Comparison of ENCODE assay signal across 10 cellular contexts in the genomic region with DNA sequence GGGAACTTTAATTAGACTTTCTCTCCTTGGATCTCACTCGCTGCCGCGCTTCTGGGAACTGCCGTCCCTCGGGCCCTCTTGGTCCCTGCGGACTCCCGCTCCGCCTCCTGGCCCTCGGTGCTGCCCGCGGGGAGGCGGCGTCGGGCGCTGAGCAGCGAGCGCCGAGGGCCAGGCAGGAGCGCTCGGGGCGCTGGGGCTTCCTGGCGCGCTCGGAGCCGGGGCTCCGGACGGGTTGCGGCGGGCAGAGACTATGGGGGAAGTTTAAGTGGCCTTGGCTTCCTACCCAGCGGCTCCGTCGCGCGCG. TPM values are rescaled to one million over a fixed set of nuclear protein-coding genes. Genes with fewer than 3 reads are reported as not detected.
DNase-seq lines count a peak whose midpoint lies in the region; ATAC-seq, FAIRE-seq and TF ChIP-seq lines count a peak whose summit lies in the region.
"Had no signal": no experiment of that assay in that cellular context is flagged by ENCODE, and none has a peak within 500 bp of the region (broad histone marks: within the 10 kb centered on the region; RNA-seq: fewer than 3 reads in every experiment).

No MANE protein-coding gene starts in this region.

- peaks cover 84% of the 10 kb centered on the region for H3K27me3 ChIP-seq in HUES6 (ENCODE audit: control insufficient read depth, insufficient read depth, low read length)

- no peaks in the 10 kb centered on the region for H3K36me3 Mint-ChIP-seq in endothelial cell (ENCODE audit: low read depth, unreplicated experiment)
- no peaks in the 10 kb centered on the region for H3K36me3 Mint-ChIP-seq in nephron (ENCODE audit: low read depth)
- H3K36me3 Mint-ChIP-seq: CD14-positive monocyte had no signal

- H3K9me3 Mint-ChIP-seq in endothelial cell (ENCODE audit: unreplicated experiment) = no peaks in the 10 kb centered on the region
- H3K9me3 Mint-ChIP-seq in nephron = no peaks in the 10 kb centered on the region

- ATAC-seq in A549 = peak in 1 of 2 experiments; percentile 52; a peak in 3 of 6 replicates
- no peak for ATAC-seq in HG02610 (IDR thresholded peaks at IDR 0.05; ENCODE audit: unreplicated experiment)
- ATAC-seq in HG02973 (IDR thresholded peaks at IDR 0.05; ENCODE audit: unreplicated experiment) = no peak

- H3K9me3 ChIP-seq in A549 (no peaks in the 10 kb centered on the region), HUES6 (ENCODE audit: control insufficient read depth, insufficient read depth, low read depth, low read length) (no peaks in the 10 kb centered on the region)

- CTCF ChIA-PET in A549 (lab: Yijun Ruan, JAX) = interaction anchor here (1.9 kb wide), 1 partner anchor 156 kb away, joined by 5 read pairs; no protein-coding TSS in a partner anchor

- H3K4me1 ChIP-seq in A549 (peaks cover 13% of the 10 kb centered on the region; the same call in 2 of the 3 replicates), HUES6 (ENCODE audit: control insufficient read depth, insufficient read depth, low read length) (peaks cover 13% of the 10 kb centered on the region)

- TF ChIP-seq RAD21 in A549 (conservative IDR thresholded peaks at IDR 0.05 in 1 of 2, IDR thresholded peaks at IDR 0.05 in 1 of 2) = no peak

- H3K4me2 ChIP-seq in A549 = peak overlapping the region; percentile 98

- TF ChIP-seq POLR2A in A549 (IDR thresholded peaks at IDR 0.05; ENCODE audit: low read length) = no peak

- TF ChIP-seq CTCF in A549 (IDR thresholded peaks at IDR 0.05) = no peak
- no peak for TF ChIP-seq CTCF in endothelial cell (IDR thresholded peaks at IDR 0.05; ENCODE audit: unreplicated experiment)
- TF ChIP-seq CTCF in nephron (IDR thresholded peaks at IDR 0.05; ENCODE audit: unreplicated experiment in 3 of 3) = no peak

- H3K4me1 Mint-ChIP-seq in endothelial cell (ENCODE audit: unreplicated experiment) (peaks cover 2% of the 10 kb centered on the region), nephron (no peaks in the 10 kb centered on the region)
- H3K4me1 Mint-ChIP-seq: CD14-positive monocyte had no signal

- H3K4me3 Mint-ChIP-seq in endothelial cell (ENCODE audit: unreplicated experiment) (no peak overlapping the region), nephron (peak overlapping the region; percentile 47 to 64 (median 48))

- no peak overlapping the region for H3K9ac ChIP-seq in HUES6 (ENCODE audit: low read length)

- DNase-seq in A549 (ENCODE audit: low read depth in 1 of 2, low spot score in 1 of 2) (no peak), endothelial cell (ENCODE audit: low spot score) (peak; percentile 22), DMS153 (lab: John Stamatoyannopoulos, UW) (no peak), NCI-H510A (lab: John Stamatoyannopoulos, UW) (no peak)
- DNase-seq: activated T-cell treated with anti-CD3 and anti-CD28 coated beads, Interleukin-2, amount 50 U/mL, for 1 hour had no signal

- H3K27ac Mint-ChIP-seq in endothelial cell (ENCODE audit: unreplicated experiment) (no peak overlapping the region), nephron (no peak overlapping the region)
- H3K27ac Mint-ChIP-seq: CD14-positive monocyte had no signal

- POLR2A ChIA-PET in A549 (lab: Yijun Ruan, JAX) = no interaction called here

- TF ChIP-seq EP300 in A549 (IDR thresholded peaks at IDR 0.05) = no peak

- H3K4me3 ChIP-seq in A549 (peak overlapping the region; percentile 46), HUES6 (ENCODE audit: low read depth, low read length) (peak overlapping the region; percentile 66)

- 36% methylated on average over 30 of the region's 35 CpGs for WGBS in A549 (ENCODE audit: missing lambda C conversion rate)

- H3K27me3 Mint-ChIP-seq in endothelial cell (ENCODE audit: unreplicated experiment) = peaks cover 17% of the 10 kb centered on the region
- peaks cover 85% of the 10 kb centered on the region for H3K27me3 Mint-ChIP-seq in nephron (ENCODE audit: low read depth)

- no peaks in the 10 kb centered on the region for H3K36me3 ChIP-seq in HUES6 (ENCODE audit: control insufficient read depth, insufficient read depth, low read length)

- FAIRE-seq in A549 (lab: Jason Lieb, UNC) = no peak

- H3K27ac ChIP-seq in A549 (no peak overlapping the region), HUES6 (ENCODE audit: low read depth, low read length) (no peak overlapping the region)

TF ChIP-seq in A549, 52 proteins besides CTCF, POLR2A, EP300 and RAD21:
- TF ChIP-seq EHF (CRISPR knock-in tag; IDR thresholded peaks at IDR 0.05) (no peak), RNF2 (IDR thresholded peaks at IDR 0.05; ENCODE audit: borderline replicate concordance, low read depth) (no peak), GATA3 (IDR thresholded peaks at IDR 0.05; ENCODE audit: borderline replicate concordance) (no peak), HOXB5 (CRISPR knock-in tag; IDR thresholded peaks at IDR 0.05) (no peak), ESRRA (IDR thresholded peaks at IDR 0.05; ENCODE audit: borderline replicate concordance, low read length) (no peak), MAZ (IDR thresholded peaks at IDR 0.05; ENCODE audit: borderline replicate concordance, low read depth, low read length) (no peak), RCOR1 (IDR thresholded peaks at IDR 0.05; ENCODE audit: low read depth, low read length) (no peak), FOSB (CRISPR knock-in tag; IDR thresholded peaks at IDR 0.05) (no peak)
- TF ChIP-seq, protein P1, sequence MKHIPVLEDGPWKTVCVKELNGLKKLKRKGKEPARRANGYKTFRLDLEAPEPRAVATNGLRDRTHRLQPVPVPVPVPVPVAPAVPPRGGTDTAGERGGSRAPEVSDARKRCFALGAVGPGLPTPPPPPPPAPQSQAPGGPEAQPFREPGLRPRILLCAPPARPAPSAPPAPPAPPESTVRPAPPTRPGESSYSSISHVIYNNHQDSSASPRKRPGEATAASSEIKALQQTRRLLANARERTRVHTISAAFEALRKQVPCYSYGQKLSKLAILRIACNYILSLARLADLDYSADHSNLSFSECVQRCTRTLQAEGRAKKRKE (CRISPR knock-in tag; IDR thresholded peaks at IDR 0.05; ENCODE audit: low read depth) = no peak
- TF ChIP-seq, protein P2, sequence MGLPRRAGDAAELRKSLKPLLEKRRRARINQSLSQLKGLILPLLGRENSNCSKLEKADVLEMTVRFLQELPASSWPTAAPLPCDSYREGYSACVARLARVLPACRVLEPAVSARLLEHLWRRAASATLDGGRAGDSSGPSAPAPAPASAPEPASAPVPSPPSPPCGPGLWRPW (IDR thresholded peaks at IDR 0.05) = no peak
- TF ChIP-seq, protein P3, sequence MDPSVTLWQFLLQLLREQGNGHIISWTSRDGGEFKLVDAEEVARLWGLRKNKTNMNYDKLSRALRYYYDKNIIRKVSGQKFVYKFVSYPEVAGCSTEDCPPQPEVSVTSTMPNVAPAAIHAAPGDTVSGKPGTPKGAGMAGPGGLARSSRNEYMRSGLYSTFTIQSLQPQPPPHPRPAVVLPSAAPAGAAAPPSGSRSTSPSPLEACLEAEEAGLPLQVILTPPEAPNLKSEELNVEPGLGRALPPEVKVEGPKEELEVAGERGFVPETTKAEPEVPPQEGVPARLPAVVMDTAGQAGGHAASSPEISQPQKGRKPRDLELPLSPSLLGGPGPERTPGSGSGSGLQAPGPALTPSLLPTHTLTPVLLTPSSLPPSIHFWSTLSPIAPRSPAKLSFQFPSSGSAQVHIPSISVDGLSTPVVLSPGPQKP (IDR thresholded peaks at IDR 0.05; ENCODE audit: low read depth, low read length) = no peak

RNA-seq across cellular contexts. Expression of a gene that starts 0.7 kb away (rescaled TPM):
- polyA plus RNA-seq in A549 (2011; rRNA removed) (not detected in 2 replicates), A549 (2017; fragmentation: RNase III; extraction: RNeasy Plus Mini Kit Qiagen cat#74134 plus additional on column Dnase treatment) (not detected in 3 replicates)
- 0.07 and 0.08 TPM in 2 replicates for polyA plus RNA-seq in A549 (2012; cell fraction: cytosol; rRNA removed)
- 0.06 TPM in 1 of 2 replicates, not detected in the other for polyA plus RNA-seq in A549 (2012; cell fraction: nucleus; rRNA removed)
- polyA minus RNA-seq in A549 (2011; rRNA and poly(A)+ RNA removed) = not detected in 2 replicates
- total RNA-seq in endothelial cell (ENCODE audit: unreplicated experiment) = 0.54 TPM
- polyA plus RNA-seq: CD14-positive monocyte had no signal
